In genomic region chr9:101264727-101265126, GRCh38 we compare ENCODE assay signal across 32 cellular contexts.
"Had no signal": no experiment of that assay in that cellular context is flagged by ENCODE, and none has a peak within 500 bp of the region (broad histone marks: within the 10 kb centered on the region; RNA-seq: fewer than 3 reads in every experiment).

No MANE protein-coding gene starts in this region.

- FAIRE-seq: astrocyte had no signal

- ATAC-seq: activated naive CD4-positive, alpha-beta T cell treated with anti-CD3 and anti-CD28 coated beads, Interleukin-2, amount 50 U/mL, for 72 hours; activated naive CD8-positive, alpha-beta T cell treated with anti-CD3 and anti-CD28 coated beads, Interleukin-2, amount 50 U/mL, for 24 hours; activated T-cell treated with anti-CD3 and anti-CD28 coated beads, Interleukin-2, amount 50 U/mL, for 4 hours; activated T-cell treated with anti-CD3 and anti-CD28 coated beads, Interleukin-2, amount 50 U/mL, for 72 hours; activated T-helper 17 cell treated with anti-CD3 and anti-CD28 coated beads, Interleukin-2, amount 50 U/mL, for 72 hours; body of pancreas had no signal

- DNase-seq: activated effector memory CD4-positive, alpha-beta T cell treated with anti-CD3 and anti-CD28 coated beads, Interleukin-2, amount 50 U/mL, for 16 hours; activated effector memory CD4-positive, alpha-beta T cell treated with Interleukin-2 at 50 U/mL for 16 hours; activated gamma-delta T cell; activated gamma-delta T cell treated with Interleukin-2 at 50 U/mL for 16 hours; activated naive CD4-positive, alpha-beta T cell; activated naive CD4-positive, alpha-beta T cell treated with anti-CD3 and anti-CD28 coated beads for 36 hours; activated naive CD4-positive, alpha-beta T cell treated with anti-CD3 and anti-CD28 coated beads, Interleukin-2, amount 10 ng/mL, durations not matched to agents 7 days and 5 days; activated naive CD4-positive, alpha-beta T cell treated with anti-CD3 and anti-CD28 coated beads, Interleukin-2, amount 50 U/mL, for 16 hours; activated naive CD4-positive, alpha-beta T cell treated with Interleukin-2 at 50 U/mL for 16 hours; activated naive CD8-positive, alpha-beta T cell treated with anti-CD3 and anti-CD28 coated beads for 36 hours; activated naive CD8-positive, alpha-beta T cell treated with anti-CD3 and anti-CD28 coated beads, Interleukin-2, amount 10 ng/mL, durations not matched to agents 7 days and 5 days; activated naive CD8-positive, alpha-beta T cell treated with anti-CD3 and anti-CD28 coated beads, Interleukin-2, amount 50 U/mL, for 24 hours; activated T-cell treated with anti-CD3 and anti-CD28 coated beads, Interleukin-2, amount 50 U/mL, for 1 hour; activated T-cell treated with anti-CD3 and anti-CD28 coated beads, Interleukin-2, amount 50 U/mL, for 24 hours; activated T-cell treated with anti-CD3 and anti-CD28 coated beads, Interleukin-2, amount 50 U/mL, for 4 hours; activated T-cell treated with anti-CD3 and anti-CD28 coated beads, Interleukin-2, amount 50 U/mL, for 48 hours; activated T-cell treated with anti-CD3 and anti-CD28 coated beads, Interleukin-2, amount 50 U/mL, for 72 hours; adrenal gland; amniotic stem cell; amygdala; anterior cingulate cortex; aorta; body of pancreas; brain microvascular endothelial cell; central memory CD4-positive, alpha-beta T cell; cerebellar nuclear complex had no signal

- H3K9me3 ChIP-seq: adrenal gland, ascending aorta, body of pancreas, breast epithelium had no signal

- H3K36me3 ChIP-seq: adrenal gland, ascending aorta, brain microvascular endothelial cell, breast epithelium, cardiac muscle cell had no signal

- H3K27me3 ChIP-seq: adrenal gland, ascending aorta, body of pancreas, brain microvascular endothelial cell, breast epithelium, cardiac muscle cell had no signal

- H3K4me3 ChIP-seq: adrenal gland, ascending aorta, body of pancreas, breast epithelium, cardiac muscle cell had no signal

- H3K4me1 ChIP-seq: ascending aorta, body of pancreas, breast epithelium had no signal

- H3K27ac ChIP-seq: adrenal gland, ascending aorta, body of pancreas, brain microvascular endothelial cell, breast epithelium, cardiac muscle cell had no signal
